In genomic region chr3:182794806-182795369, GRCh38 we compare ENCODE assay signal across 7 cellular contexts. TPM values are rescaled to one million over a fixed set of nuclear protein-coding genes. Genes with fewer than 3 reads are reported as not detected.
DNase-seq lines count a peak whose midpoint lies in the region; ATAC-seq and TF ChIP-seq lines count a peak whose summit lies in the region.

No MANE protein-coding gene starts in this region.

- H3K79me2 ChIP-seq in hepatocyte: peaks cover 61% of the 10 kb centered on the region

- peaks cover 12% of the 10 kb centered on the region for H3K4me1 ChIP-seq in HAP-1
- H3K4me1 ChIP-seq in hepatocyte (ENCODE audit: insufficient read depth): peaks cover 10% of the 10 kb centered on the region

- peak overlapping the region; percentile 43 for H2AFZ ChIP-seq in hepatocyte

- peak overlapping the region; percentile 94 for H3K27ac Mint-ChIP-seq in stimulated activated effector memory CD8-positive, alpha-beta T cell treated with anti-CD3 and anti-CD28 coated beads, Interleukin-12 subunit alpha, Interleukin-12 subunit beta, amount 100 ng/mL, for 72 hours

- H3K4me3 ChIP-seq in HAP-1 (peak overlapping the region; percentile 72), hepatocyte (peak overlapping the region; percentile 97)

- H3K27me3 ChIP-seq in HAP-1 (ENCODE audit: low read depth) (no peaks in the 10 kb centered on the region), hepatocyte (no peaks in the 10 kb centered on the region)

- H3K27ac ChIP-seq in VCaP: peak overlapping the region; percentile 98
- peak overlapping the region; percentile 99 for H3K27ac ChIP-seq in hepatocyte

- H3K4me3 Mint-ChIP-seq in stimulated activated effector memory CD8-positive, alpha-beta T cell treated with anti-CD3 and anti-CD28 coated beads, Interleukin-12 subunit alpha, Interleukin-12 subunit beta, amount 100 ng/mL, for 72 hours: peak overlapping the region; percentile 89

- 21% methylated on average over 6 of the region's 6 CpGs for WGBS in hepatocyte (ENCODE audit: low lambda C conversion rate, missing lambda C conversion rate)

- H3K4me2 ChIP-seq in hepatocyte: peak overlapping the region; percentile 90

- TF ChIP-seq CTCF in VCaP (conservative IDR thresholded peaks at IDR 0.05) (no peak), hepatocyte (IDR thresholded peaks at IDR 0.05; ENCODE audit: poor library complexity) (no peak)

- DNase-seq in HAP-1 (ENCODE audit: low spot score in 2 of 2): no peak
- DNase-seq in hepatocyte (ENCODE audit: low spot score): no peak
- DNase-seq in stimulated activated effector memory CD8-positive, alpha-beta T cell treated with anti-CD3 and anti-CD28 coated beads, Interleukin-12 subunit alpha, Interleukin-12 subunit beta, amount 100 ng/mL, for 72 hours (ENCODE audit: low spot score in 2 of 2): no peak
- no peak for DNase-seq in NCI-H82 treated with DMSO at 0.1 percent for 48 hours (lab: John Stamatoyannopoulos, UW; ENCODE audit: unreplicated experiment)
- no peak for DNase-seq in DMS53 (lab: John Stamatoyannopoulos, UW)
- no peak for DNase-seq in nucleus accumbens (lab: John Stamatoyannopoulos, UW)

- peaks cover 22% of the 10 kb centered on the region for H4K20me1 ChIP-seq in hepatocyte (ENCODE audit: insufficient read depth, poor library complexity, severe bottlenecking)

- H3K4me1 Mint-ChIP-seq in stimulated activated effector memory CD8-positive, alpha-beta T cell treated with anti-CD3 and anti-CD28 coated beads, Interleukin-12 subunit alpha, Interleukin-12 subunit beta, amount 100 ng/mL, for 72 hours: peaks cover 20% of the 10 kb centered on the region

- no peaks in the 10 kb centered on the region; the same call in 1 of the 2 replicates for H3K36me3 ChIP-seq in HAP-1 (replicated peaks)
- H3K36me3 ChIP-seq in hepatocyte (replicated peaks; ENCODE audit: insufficient read depth, low read depth): no peaks in the 10 kb centered on the region

- no peaks in the 10 kb centered on the region for H3K9me3 ChIP-seq in HAP-1
- H3K9me3 ChIP-seq in hepatocyte (ENCODE audit: low read depth): no peaks in the 10 kb centered on the region

- H3K9me2 ChIP-seq in hepatocyte (replicated peaks; ENCODE audit: insufficient read depth): no peaks in the 10 kb centered on the region

- in situ Hi-C loops in HAP-1 (cut with MboI; ENCODE audit: low sequenced_read_pairs): no loop called here

- H3K9me3 Mint-ChIP-seq in stimulated activated effector memory CD8-positive, alpha-beta T cell treated with anti-CD3 and anti-CD28 coated beads, Interleukin-12 subunit alpha, Interleukin-12 subunit beta, amount 100 ng/mL, for 72 hours: no peaks in the 10 kb centered on the region

- ATAC-seq in stimulated activated effector memory CD8-positive, alpha-beta T cell treated with anti-CD3 and anti-CD28 coated beads, Interleukin-12 subunit alpha, Interleukin-12 subunit beta, amount 100 ng/mL, for 72 hours: no peak

- H3K36me3 Mint-ChIP-seq in stimulated activated effector memory CD8-positive, alpha-beta T cell treated with anti-CD3 and anti-CD28 coated beads, Interleukin-12 subunit alpha, Interleukin-12 subunit beta, amount 100 ng/mL, for 72 hours: peaks cover 36% of the 10 kb centered on the region

RNA-seq across cellular contexts. Expression of gene ATP11B, which starts 1.6 kb away (rescaled TPM):
- total RNA-seq in hepatocyte: 57.2 and 60.5 TPM in 2 replicates
- polyA plus RNA-seq in hepatocyte: 16.3 and 19.8 TPM in 2 replicates
